Comparison of ENCODE assay signal across 17 cellular contexts in genomic region chr2:97730245-97730644, GRCh38. TPM values are rescaled to one million over a fixed set of nuclear protein-coding genes. Genes with fewer than 3 reads are reported as not detected.
DNase-seq lines count a peak whose midpoint lies in the region; ATAC-seq and TF ChIP-seq lines count a peak whose summit lies in the region.
"Had no signal": no experiment of that assay in that cellular context is flagged by ENCODE, and none has a peak within 500 bp of the region (broad histone marks: within the 10 kb centered on the region; RNA-seq: fewer than 3 reads in every experiment).

No MANE protein-coding gene starts in this region.

- H3K36me3 ChIP-seq in CD8-positive, alpha-beta memory T cell (ENCODE audit: insufficient read depth, low read length): peaks cover 73% of the 10 kb centered on the region
- no peaks in the 10 kb centered on the region for H3K36me3 ChIP-seq in trophoblast cell (ENCODE audit: control insufficient read depth in 1 of 2, insufficient read depth in 2 of 2, low read length in 2 of 2)
- H3K36me3 ChIP-seq: lower lobe of right lung, thoracic aorta had no signal

- no peak overlapping the region for H3K14ac ChIP-seq in trophoblast cell (ENCODE audit: low read length)

- no peak overlapping the region for H2BK120ac ChIP-seq in trophoblast cell (ENCODE audit: insufficient read depth, low read length, poor library complexity)

- no peak overlapping the region for H2BK5ac ChIP-seq in trophoblast cell (ENCODE audit: low read depth, low read length, poor library complexity)

- no peak for ATAC-seq in GM18873 (IDR thresholded peaks at IDR 0.05; ENCODE audit: low FRiP score, unreplicated experiment)
- ATAC-seq: body of pancreas, lower lobe of right lung, WTC11 had no signal

- no peak for TF ChIP-seq CTCF in HFFc6 (IDR thresholded peaks at IDR 0.05)

- no peak overlapping the region for H3K4me2 ChIP-seq in trophoblast cell (ENCODE audit: low read length)

- H4K91ac ChIP-seq in trophoblast cell (ENCODE audit: low read depth, low read length): no peak overlapping the region

- H3K4me3 Mint-ChIP-seq in CD8-positive, alpha-beta memory T cell: peak overlapping the region in 2 of 7 donors; percentile 20 to 79
- H3K4me3 Mint-ChIP-seq in HFFc6: no peak overlapping the region
- H3K4me3 Mint-ChIP-seq: WTC11 had no signal

- H3K4me1 Mint-ChIP-seq in CD8-positive, alpha-beta memory T cell: peaks cover 64 to 84% (median 73%) of the 10 kb centered on the region in 3 donors
- no peaks in the 10 kb centered on the region for H3K4me1 Mint-ChIP-seq in HFFc6 (ENCODE audit: low read depth)
- H3K4me1 Mint-ChIP-seq: WTC11 had no signal

- no peak overlapping the region for H3K27ac ChIP-seq in CD8-positive, alpha-beta memory T cell (ENCODE audit: low read depth, low read length)
- no peak overlapping the region for H3K27ac ChIP-seq in trophoblast cell (ENCODE audit: low read depth, low read length)
- H3K27ac ChIP-seq: body of pancreas, lower lobe of right lung, thoracic aorta had no signal

- WGBS in trophoblast cell (ENCODE audit: extremely low coverage, insufficient coverage, insufficient read length): no CpG with 5 or more reads among the region's 1 CpG

- H2AFZ ChIP-seq in trophoblast cell (ENCODE audit: insufficient read depth, low read length, poor library complexity): no peak overlapping the region

- no peak overlapping the region for H2AK5ac ChIP-seq in trophoblast cell (ENCODE audit: low read length)

- CTCF ChIA-PET in CD8-positive, alpha-beta memory T cell (lab: Charles Lee): interaction anchor here (1.2 to 3.8 kb wide), 5 partner anchors 11 to 31 kb away, joined by 3 to 20 read pairs (median 9); partner anchors contain the start of gene ZAP70

- DNase-seq in CD8-positive, alpha-beta memory T cell: no peak
- peak; percentile 12 for DNase-seq in HFFc6
- DNase-seq in amniotic epithelial cell (ENCODE audit: low read depth): peak; percentile 20
- peak; percentile 12 for DNase-seq in kidney glomerular epithelial cell (lab: John Stamatoyannopoulos, UW)
- no peak for DNase-seq in NK-92 treated with Interleukin-12 subunit alpha and Interleukin-12 subunit beta, amount 100 ng/mL, for 24 hours (lab: John Stamatoyannopoulos, UW)
- DNase-seq in activated CD4-positive, CD25-positive, alpha-beta regulatory T cell treated with anti-CD3 and anti-CD28 coated beads, Interleukin-2, amount 50 U/mL, for 72 hours: no peak
- no peak for DNase-seq in trophoblast cell
- DNase-seq: body of pancreas; hypothalamus; KG1; lower lobe of right lung; NCI-H2081; nucleus accumbens; stimulated activated CD4-positive, alpha-beta T cell treated with anti-CD3 and anti-CD28 coated beads, Interleukin-12 subunit alpha, Interleukin-12 subunit beta, amount 100 ng/mL, for 4 hours had no signal

- H3K23ac ChIP-seq in trophoblast cell (ENCODE audit: low read length): no peak overlapping the region

- no peak overlapping the region for H2BK12ac ChIP-seq in trophoblast cell (ENCODE audit: low read length)

- H3K27me3 Mint-ChIP-seq in CD8-positive, alpha-beta memory T cell: no peaks in the 10 kb centered on the region
- peaks cover 12% of the 10 kb centered on the region for H3K27me3 Mint-ChIP-seq in HFFc6 (ENCODE audit: insufficient read depth)

- peaks cover 0 to 2% (median 0%) of the 10 kb centered on the region in 5 donors for H3K9me3 Mint-ChIP-seq in CD8-positive, alpha-beta memory T cell
- peaks cover 21% of the 10 kb centered on the region for H3K9me3 Mint-ChIP-seq in HFFc6

- no peak overlapping the region for H3K18ac ChIP-seq in trophoblast cell (ENCODE audit: low read length)

- no peak overlapping the region for H4K12ac ChIP-seq in trophoblast cell (ENCODE audit: low read depth, low read length)

- no peak overlapping the region for H3K4ac ChIP-seq in trophoblast cell (ENCODE audit: low read depth, low read length)

- no peak overlapping the region for H3K9ac ChIP-seq in trophoblast cell (ENCODE audit: low read length)

- no peaks in the 10 kb centered on the region for H3K9me3 ChIP-seq in CD8-positive, alpha-beta memory T cell (ENCODE audit: low read length)
- peaks cover 14% of the 10 kb centered on the region for H3K9me3 ChIP-seq in trophoblast cell (ENCODE audit: insufficient read depth, low read depth, low read length)

- H4K8ac ChIP-seq in trophoblast cell (ENCODE audit: low read depth, low read length): no peak overlapping the region

- POLR2A ChIA-PET in CD8-positive, alpha-beta memory T cell (lab: Charles Lee): interaction anchor here (0.6 to 1.5 kb wide), 3 partner anchors 12 to 239 kb away, joined by 3 to 10 read pairs (median 7); no protein-coding TSS in a partner anchor

- H3K4me3 ChIP-seq in CD8-positive, alpha-beta memory T cell (ENCODE audit: low read length): no peak overlapping the region
- no peak overlapping the region for H3K4me3 ChIP-seq in trophoblast cell (ENCODE audit: low read depth, low read length)
- H3K4me3 ChIP-seq: body of pancreas, lower lobe of right lung, thoracic aorta had no signal

- H3K36me3 Mint-ChIP-seq in CD8-positive, alpha-beta memory T cell: peaks cover 27 to 97% (median 33%) of the 10 kb centered on the region in 3 donors
- H3K36me3 Mint-ChIP-seq in HFFc6 (ENCODE audit: low read depth): peaks cover 14% of the 10 kb centered on the region
- H3K36me3 Mint-ChIP-seq: WTC11 had no signal

- peak overlapping the region in 6 of 8 donors; percentile 45 to 92 (median 76) for H3K27ac Mint-ChIP-seq in CD8-positive, alpha-beta memory T cell
- no peak overlapping the region for H3K27ac Mint-ChIP-seq in HFFc6
- H3K27ac Mint-ChIP-seq: WTC11 had no signal

- H3K4me1 ChIP-seq in CD8-positive, alpha-beta memory T cell (ENCODE audit: insufficient read depth, low read length): peaks cover 46% of the 10 kb centered on the region
- peaks cover 4% of the 10 kb centered on the region in 2 experiments for H3K4me1 ChIP-seq in trophoblast cell (ENCODE audit: control insufficient read depth in 1 of 2, insufficient read depth in 2 of 2, low read length in 2 of 2)
- H3K4me1 ChIP-seq: body of pancreas, lower lobe of right lung had no signal

- no peaks in the 10 kb centered on the region for H3K27me3 ChIP-seq in CD8-positive, alpha-beta memory T cell (ENCODE audit: insufficient read depth, low read length, poor library complexity, severe bottlenecking)
- no peaks in the 10 kb centered on the region for H3K27me3 ChIP-seq in trophoblast cell (ENCODE audit: insufficient read depth, low read length)
- H3K27me3 ChIP-seq: body of pancreas had no signal

- no peaks in the 10 kb centered on the region for H3K79me1 ChIP-seq in trophoblast cell (ENCODE audit: low read length)

- no peaks in the 10 kb centered on the region for H3K79me2 ChIP-seq in trophoblast cell (ENCODE audit: control insufficient read depth, insufficient read depth, low read length, poor library complexity)

RNA-seq across cellular contexts. Expression of gene ZAP70, which starts 16.9 kb away (rescaled TPM):
- 100 to 1,000 TPM; 180 to 197 TPM for total RNA-seq in CD8-positive, alpha-beta memory T cell
- polyA plus RNA-seq in CD8-positive, alpha-beta memory T cell: 184 TPM
- total RNA-seq in HFFc6 (2021; fragmentation: NEBNext Ultra II Directional; extraction: Animal tissue kit (Norgen Biotek cat#: 25700)): not detected
- polyA plus RNA-seq in trophoblast cell (2013): 3.2 and 3.3 TPM in 2 replicates

Comparison
In these comparisons a context has a peak if more than half of its experiments do, and no peak if none do; other contexts are left out.
1. DNase-seq: peak in HFFc6 (single experiment), amniotic epithelial cell (single experiment) and kidney glomerular epithelial cell (single experiment); none in CD8-positive, alpha-beta memory T cell (0 of 5), NK-92 treated with Interleukin-12 subunit alpha and Interleukin-12 subunit beta, amount 100 ng/mL, for 24 hours (single experiment), activated CD4-positive, CD25-positive, alpha-beta regulatory T cell treated with anti-CD3 and anti-CD28 coated beads, Interleukin-2, amount 50 U/mL, for 72 hours (single experiment) and trophoblast cell (0 of 2).
2. RNA of gene ZAP70, which starts 16.9 kb away (total RNA-seq): 180 to 197 TPM in CD8-positive, alpha-beta memory T cell; not detected in HFFc6; every median in the first group is over 100 times any median in the second.